ENCODE assay signal across 22 cellular contexts in genomic region chr17:2610195-2610594, GRCh38. TPM values are rescaled to one million over a fixed set of nuclear protein-coding genes. Genes with fewer than 3 reads are reported as not detected.
DNase-seq lines count a peak whose midpoint lies in the region; ATAC-seq and TF ChIP-seq lines count a peak whose summit lies in the region.
"Had no signal": no experiment of that assay in that cellular context is flagged by ENCODE, and none has a peak within 500 bp of the region (broad histone marks: within the 10 kb centered on the region; RNA-seq: fewer than 3 reads in every experiment).

No MANE protein-coding gene starts in this region.

- no peak overlapping the region for H3K4me3 Mint-ChIP-seq in activated CD4-positive, alpha-beta T cell treated with anti-CD3 and anti-CD28 coated beads for 36 hours
- H3K4me3 Mint-ChIP-seq in chondrocyte (ENCODE audit: unreplicated experiment): no peak overlapping the region
- H3K4me3 Mint-ChIP-seq in nephron progenitor cell: no peak overlapping the region
- H3K4me3 Mint-ChIP-seq: activated CD4-positive, alpha-beta T cell treated with anti-CD3 and anti-CD28 coated beads, Interleukin-2, amount 10 ng/mL, durations not matched to agents 24 days and 14 days; stimulated activated naive B cell treated with anti-CD40 and anti-IgM and Interleukin-4, amounts not matched to agents 10 μg/mL and 1 μg/mL and 100 μg/mL, for 72 hours had no signal

- peaks cover 24% of the 10 kb centered on the region for H3K4me1 ChIP-seq in HEK293 (ENCODE audit: control insufficient read depth, insufficient read depth, low read length)

- POLR2A ChIA-PET in activated CD4-positive, alpha-beta T cell treated with anti-CD3 and anti-CD28 coated beads for 36 hours (lab: Charles Lee): interaction anchor here (0.6 kb wide), 1 partner anchor 49 kb away, joined by 5 read pairs; no protein-coding TSS in a partner anchor
- POLR2A ChIA-PET in HEK293 (lab: Yijun Ruan, JAX): no interaction called here

- no peak for DNase-seq in activated CD4-positive, alpha-beta T cell treated with anti-CD3 and anti-CD28 coated beads for 36 hours
- no peak for DNase-seq in activated CD4-positive, alpha-beta T cell treated with anti-CD3 and anti-CD28 coated beads, Interleukin-2, amount 50 U/mL, for 1 hour
- DNase-seq in chondrocyte (ENCODE audit: low spot score) (no peak), nephron progenitor cell (no peak), DMS79 treated with DMSO at 0.1 percent for 48 hours (lab: John Stamatoyannopoulos, UW) (no peak)
- DNase-seq: activated CD4-positive, alpha-beta T cell treated with anti-CD3 and anti-CD28 coated beads, Interleukin-2, amount 10 ng/mL, durations not matched to agents 24 days and 14 days; activated gamma-delta T cell; brain microvascular endothelial cell; DMS153; foreskin fibroblast; NCI-H1092; NCI-H1694 treated with DMSO at 0.1 percent for 48 hours; PC-3; stimulated activated CD4-positive, alpha-beta T cell treated with anti-CD3 and anti-CD28 coated beads, Interleukin-15, amount 100 ng/mL, for 24 hours; stimulated activated naive B cell treated with anti-CD40 and anti-IgM and Interleukin-4, amounts not matched to agents 10 μg/mL and 1 μg/mL and 100 μg/mL, for 72 hours; T-helper 2 cell had no signal

- H3K9me3 ChIP-seq in HEK293 (ENCODE audit: control insufficient read depth, insufficient read depth, low read depth, low read length): no peaks in the 10 kb centered on the region
- H3K9me3 ChIP-seq: suprapubic skin had no signal

- no peaks in the 10 kb centered on the region for H3K36me3 Mint-ChIP-seq in activated CD4-positive, alpha-beta T cell treated with anti-CD3 and anti-CD28 coated beads for 36 hours (ENCODE audit: low read depth)
- H3K36me3 Mint-ChIP-seq in chondrocyte (ENCODE audit: low read depth) (no peaks in the 10 kb centered on the region), nephron progenitor cell (ENCODE audit: low read depth) (peaks cover 34% of the 10 kb centered on the region)

- intact Hi-C loops in activated CD4-positive, alpha-beta T cell treated with anti-CD3 and anti-CD28 coated beads for 36 hours (cut with DNase I, micrococcal nuclease): no loop called here

- no peak for ATAC-seq in activated CD4-positive, alpha-beta T cell treated with anti-CD3 and anti-CD28 coated beads for 36 hours
- ATAC-seq in HG02840 (IDR thresholded peaks at IDR 0.05; ENCODE audit: low FRiP score, unreplicated experiment) (no peak), GM19452 (IDR thresholded peaks at IDR 0.05; ENCODE audit: unreplicated experiment) (no peak)
- ATAC-seq: PC-3; stimulated activated naive B cell treated with anti-CD40 and anti-IgM and Interleukin-4, amounts not matched to agents 10 μg/mL and 1 μg/mL and 100 μg/mL, for 72 hours had no signal

- CTCF ChIA-PET in activated CD4-positive, alpha-beta T cell treated with anti-CD3 and anti-CD28 coated beads for 36 hours (lab: Charles Lee): interaction anchor here (0.6 to 1.5 kb wide), 5 partner anchors 13 to 540 kb away, joined by 3 to 6 read pairs (median 3); no protein-coding TSS in a partner anchor
- CTCF ChIA-PET in HEK293 (lab: Yijun Ruan, JAX): interaction anchor here (2.2 kb wide), 1 partner anchor 18 kb away, joined by 5 read pairs; no protein-coding TSS in a partner anchor

- H3K9me3 Mint-ChIP-seq in activated CD4-positive, alpha-beta T cell treated with anti-CD3 and anti-CD28 coated beads for 36 hours (ENCODE audit: low read depth): no peaks in the 10 kb centered on the region
- H3K9me3 Mint-ChIP-seq in chondrocyte (ENCODE audit: low read depth) (no peaks in the 10 kb centered on the region), nephron progenitor cell (no peaks in the 10 kb centered on the region)
- H3K9me3 Mint-ChIP-seq: activated CD4-positive, alpha-beta T cell treated with anti-CD3 and anti-CD28 coated beads, Interleukin-2, amount 10 ng/mL, durations not matched to agents 24 days and 14 days; stimulated activated naive B cell treated with anti-CD40 and anti-IgM and Interleukin-4, amounts not matched to agents 10 μg/mL and 1 μg/mL and 100 μg/mL, for 72 hours had no signal

- peaks cover 0 to 10% of the 10 kb centered on the region in 2 experiments; a peak in 1 of 3 replicates for H3K36me3 ChIP-seq in HEK293 (ENCODE audit: control insufficient read depth in 2 of 2, insufficient read depth in 1 of 2, low read length in 2 of 2)
- H3K36me3 ChIP-seq: brain microvascular endothelial cell, suprapubic skin had no signal

- peak overlapping the region; percentile 43 for H3K27ac Mint-ChIP-seq in activated CD4-positive, alpha-beta T cell treated with anti-CD3 and anti-CD28 coated beads for 36 hours
- H3K27ac Mint-ChIP-seq in chondrocyte (ENCODE audit: unreplicated experiment): peak overlapping the region; percentile 8
- H3K27ac Mint-ChIP-seq in nephron progenitor cell: peak overlapping the region; percentile 91
- H3K27ac Mint-ChIP-seq: activated CD4-positive, alpha-beta T cell treated with anti-CD3 and anti-CD28 coated beads, Interleukin-2, amount 10 ng/mL, durations not matched to agents 24 days and 14 days; stimulated activated naive B cell treated with anti-CD40 and anti-IgM and Interleukin-4, amounts not matched to agents 10 μg/mL and 1 μg/mL and 100 μg/mL, for 72 hours had no signal

- no peak overlapping the region for H3K4me3 ChIP-seq in HEK293 (ENCODE audit: low read depth, low read length)
- H3K4me3 ChIP-seq: suprapubic skin had no signal

- no peak overlapping the region for H3K27ac ChIP-seq in HEK293 (ENCODE audit: extremely low read depth, low read depth, low read length)
- H3K27ac ChIP-seq: 22Rv1, brain microvascular endothelial cell, suprapubic skin, VCaP had no signal

- H3K27me3 Mint-ChIP-seq in activated CD4-positive, alpha-beta T cell treated with anti-CD3 and anti-CD28 coated beads for 36 hours: no peaks in the 10 kb centered on the region
- H3K27me3 Mint-ChIP-seq in chondrocyte (ENCODE audit: low read depth): no peaks in the 10 kb centered on the region
- H3K27me3 Mint-ChIP-seq in nephron progenitor cell (ENCODE audit: low read depth, poor library complexity): no peaks in the 10 kb centered on the region
- H3K27me3 Mint-ChIP-seq: activated CD4-positive, alpha-beta T cell treated with anti-CD3 and anti-CD28 coated beads, Interleukin-2, amount 10 ng/mL, durations not matched to agents 24 days and 14 days; stimulated activated naive B cell treated with anti-CD40 and anti-IgM and Interleukin-4, amounts not matched to agents 10 μg/mL and 1 μg/mL and 100 μg/mL, for 72 hours had no signal

- no peak for TF ChIP-seq CTCF in HEK293 (tag by site-specific recombination; IDR thresholded peaks at IDR 0.05)
- TF ChIP-seq CTCF in chondrocyte (IDR thresholded peaks at IDR 0.05): no peak
- no peak for TF ChIP-seq CTCF in nephron progenitor cell (IDR thresholded peaks at IDR 0.05)

- peaks cover 56% of the 10 kb centered on the region for H3K4me1 Mint-ChIP-seq in activated CD4-positive, alpha-beta T cell treated with anti-CD3 and anti-CD28 coated beads for 36 hours
- H3K4me1 Mint-ChIP-seq in chondrocyte (ENCODE audit: low read depth): peaks cover 43% of the 10 kb centered on the region
- peaks cover 27% of the 10 kb centered on the region for H3K4me1 Mint-ChIP-seq in nephron progenitor cell

TF ChIP-seq in HEK293, 187 proteins besides CTCF, POLR2A, EP300 and RAD21 (continues in another document):
- TF ChIP-seq ZNF391 (tag by site-specific recombination; IDR thresholded peaks at IDR 0.05; ENCODE audit: borderline replicate concordance, low read depth): no peak
- no peak for TF ChIP-seq ZBTB6 (tag by site-specific recombination; IDR thresholded peaks at IDR 0.05)
- no peak for TF ChIP-seq ZNF623 (tag by site-specific recombination; IDR thresholded peaks at IDR 0.05)
- no peak for TF ChIP-seq PRDM10 (tag by site-specific recombination; IDR thresholded peaks at IDR 0.05)
- no peak for TF ChIP-seq ZNF629 (tag by site-specific recombination; IDR thresholded peaks at IDR 0.05)
- TF ChIP-seq GFI1B (tag by site-specific recombination; IDR thresholded peaks at IDR 0.05): peak; percentile 49; the same call in 1 of the 2 replicates

RNA-seq across cellular contexts. Expression of gene PAFAH1B1, which starts 16.7 kb away (rescaled TPM):
- total RNA-seq in activated CD4-positive, alpha-beta T cell treated with anti-CD3 and anti-CD28 coated beads for 36 hours: 100 to 1,000 TPM; 163 to 167 TPM
- 150 to 151 TPM (median 151 TPM) in 3 replicates for total RNA-seq in chondrocyte

Comparison
In these comparisons a context has a peak if more than half of its experiments do, and no peak if none do; other contexts are left out.
1. H3K27ac Mint-ChIP-seq: peak in every context shown above with its lines; median percentile 91 in nephron progenitor cell; 43 in activated CD4-positive, alpha-beta T cell treated with anti-CD3 and anti-CD28 coated beads for 36 hours; 8 in chondrocyte.